In genomic region chr10:21273400-21273968, GRCh38 we compare ENCODE assay signal across 1 cellular context.
TF ChIP-seq lines count a peak whose summit lies in the region.

No MANE protein-coding gene starts in this region.

TF ChIP-seq in A549, 52 proteins besides CTCF, POLR2A, EP300 and RAD21:
- TF ChIP-seq ZSCAN20 (CRISPR knock-in tag; IDR thresholded peaks at IDR 0.05) (no peak), GATA3 (IDR thresholded peaks at IDR 0.05; ENCODE audit: borderline replicate concordance) (no peak), BCL3 (IDR thresholded peaks at IDR 0.05) (no peak), FOSL2 (IDR thresholded peaks at IDR 0.05) (no peak), FOSL2 (CRISPR knock-in tag; IDR thresholded peaks at IDR 0.05) (no peak), HOXB5 (CRISPR knock-in tag; IDR thresholded peaks at IDR 0.05) (no peak), NR3C1 (IDR thresholded peaks at IDR 0.05) (no peak), BHLHE40 (IDR thresholded peaks at IDR 0.05; ENCODE audit: low read depth, low read length) (no peak)
TF ChIP-seq in A549: peak in this region for 0.
